19 cellular contexts compared by ENCODE assay signal in the genomic region with DNA sequence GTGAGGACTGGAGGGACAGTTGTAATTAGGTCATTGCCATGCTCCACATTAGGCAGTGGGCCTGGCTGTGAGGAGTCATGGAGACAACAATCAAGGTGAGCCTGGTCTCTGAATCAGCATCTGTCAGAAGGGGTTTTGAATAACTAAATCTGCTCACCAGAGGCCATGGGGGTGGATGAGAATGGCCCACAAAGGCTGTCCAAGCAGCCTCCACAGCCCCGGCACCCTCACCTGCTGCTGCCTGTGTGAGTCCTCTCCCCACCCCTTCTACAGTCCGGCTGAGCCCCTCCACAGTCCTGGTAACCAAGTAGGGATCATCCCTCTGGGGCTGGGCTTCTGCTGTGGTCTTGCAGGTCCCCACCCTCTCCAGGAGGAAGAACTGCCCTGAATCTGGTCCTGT. TPM values are rescaled to one million over a fixed set of nuclear protein-coding genes. Genes with fewer than 3 reads are reported as not detected.
"Had no signal": no experiment of that assay in that cellular context is flagged by ENCODE, and none has a peak within 500 bp of the region (broad histone marks: within the 10 kb centered on the region; RNA-seq: fewer than 3 reads in every experiment).

No MANE protein-coding gene starts in this region.

- H3K9me3 Mint-ChIP-seq: activated naive CD4-positive, alpha-beta T cell treated with anti-CD3 and anti-CD28 coated beads, Interleukin-2, amount 50 U/mL, for 72 hours; activated T-cell treated with anti-CD3 and anti-CD28 coated beads, Interleukin-2, amount 50 U/mL, for 24 hours; naive thymus-derived CD8-positive, alpha-beta T cell; stimulated activated memory B cell treated with anti-CD40 and anti-IgM and Interleukin-4, amounts not matched to agents 10 μg/mL and 1 μg/mL and 100 μg/mL, for 72 hours had no signal

- ATAC-seq: activated naive CD4-positive, alpha-beta T cell treated with anti-CD3 and anti-CD28 coated beads, Interleukin-2, amount 50 U/mL, for 72 hours; naive thymus-derived CD8-positive, alpha-beta T cell; stimulated activated memory B cell treated with anti-CD40 and anti-IgM and Interleukin-4, amounts not matched to agents 10 μg/mL and 1 μg/mL and 100 μg/mL, for 72 hours had no signal

- H3K27me3 Mint-ChIP-seq: activated T-cell treated with anti-CD3 and anti-CD28 coated beads, Interleukin-2, amount 50 U/mL, for 24 hours had no signal

- H3K27ac ChIP-seq: brain microvascular endothelial cell had no signal

- H3K36me3 Mint-ChIP-seq: activated naive CD4-positive, alpha-beta T cell treated with anti-CD3 and anti-CD28 coated beads, Interleukin-2, amount 50 U/mL, for 72 hours; naive thymus-derived CD8-positive, alpha-beta T cell; stimulated activated memory B cell treated with anti-CD40 and anti-IgM and Interleukin-4, amounts not matched to agents 10 μg/mL and 1 μg/mL and 100 μg/mL, for 72 hours had no signal

- H3K4me1 Mint-ChIP-seq: stimulated activated memory B cell treated with anti-CD40 and anti-IgM and Interleukin-4, amounts not matched to agents 10 μg/mL and 1 μg/mL and 100 μg/mL, for 72 hours had no signal

- H3K36me3 ChIP-seq: brain microvascular endothelial cell had no signal

- H3K27ac Mint-ChIP-seq: activated T-cell treated with anti-CD3 and anti-CD28 coated beads, Interleukin-2, amount 50 U/mL, for 24 hours; naive thymus-derived CD8-positive, alpha-beta T cell; stimulated activated memory B cell treated with anti-CD40 and anti-IgM and Interleukin-4, amounts not matched to agents 10 μg/mL and 1 μg/mL and 100 μg/mL, for 72 hours had no signal

- H3K4me3 Mint-ChIP-seq: activated T-cell treated with anti-CD3 and anti-CD28 coated beads, Interleukin-2, amount 50 U/mL, for 24 hours; naive thymus-derived CD8-positive, alpha-beta T cell; stimulated activated memory B cell treated with anti-CD40 and anti-IgM and Interleukin-4, amounts not matched to agents 10 μg/mL and 1 μg/mL and 100 μg/mL, for 72 hours had no signal

- DNase-seq: activated CD4-positive, alpha-beta T cell treated with anti-CD3 and anti-CD28 coated beads, Interleukin-2, amount 50 U/mL, for 4 hours; activated effector memory CD4-positive, alpha-beta T cell treated with Interleukin-2 at 50 U/mL for 16 hours; activated T-cell treated with anti-CD3 and anti-CD28 coated beads, Interleukin-2, amount 50 U/mL, for 24 hours; amygdala; brain microvascular endothelial cell; dermis blood vessel endothelial cell; erythroblast; glutamatergic neuron; left cardiac atrium; mammary epithelial cell; naive thymus-derived CD8-positive, alpha-beta T cell; nucleus accumbens; SHP77 treated with DMSO at 0.1 percent for 48 hours; small intestine; T-helper 2 cell had no signal

- H3K27me3 ChIP-seq: brain microvascular endothelial cell had no signal

RNA-seq across cellular contexts. Expression of gene DPT, which starts 2.3 kb away (rescaled TPM):
- total RNA-seq: activated naive CD4-positive, alpha-beta T cell treated with anti-CD3 and anti-CD28 coated beads, Interleukin-2, amount 50 U/mL, for 72 hours; dermis blood vessel endothelial cell; mammary epithelial cell; mononuclear cell; naive thymus-derived CD8-positive, alpha-beta T cell; renal cortical epithelial cell had no signal
- polyA plus RNA-seq: mammary epithelial cell; naive thymus-derived CD8-positive, alpha-beta T cell had no signal
